ENCODE assay signal across 1 cellular context in genomic region chr10:53010362-53010907, GRCh38.
TF ChIP-seq lines count a peak whose summit lies in the region.

No MANE protein-coding gene starts in this region.

TF ChIP-seq in HepG2, 621 proteins besides CTCF, POLR2A, EP300 and RAD21 (continued from another document):
- TF ChIP-seq ARID5B (CRISPR knock-in tag; IDR thresholded peaks at IDR 0.05) = peak; percentile 66; the same call in 1 of the 2 replicates
- TF ChIP-seq FOXP1 (IDR thresholded peaks at IDR 0.05) = no peak
- TF ChIP-seq FOXP1 (CRISPR knock-in tag; IDR thresholded peaks at IDR 0.05) = 0 out of 2 replicates have a peak, but pooled peaks have one; percentile 10
- TF ChIP-seq ZKSCAN1 (IDR thresholded peaks at IDR 0.05; ENCODE audit: low read length) = peak; percentile 69; the same call in 1 of the 2 replicates
- no peak for TF ChIP-seq RELA (CRISPR knock-in tag; IDR thresholded peaks at IDR 0.05)
- 0 out of 4 replicates have a peak, but pooled peaks of 1 of the 2 experiments have one; percentile 15 for TF ChIP-seq KLF16 (CRISPR knock-in tag; IDR thresholded peaks at IDR 0.05)
- TF ChIP-seq CREM (IDR thresholded peaks at IDR 0.05) = 0 out of 2 replicates have a peak, but pooled peaks have one; percentile 36
- TF ChIP-seq CREM (CRISPR knock-in tag; IDR thresholded peaks at IDR 0.05) = no peak
- no peak for TF ChIP-seq FOXA1 (IDR thresholded peaks at IDR 0.05)
- 0 out of 2 replicates have a peak, but pooled peaks have one; percentile 23 for TF ChIP-seq FOXA1 (CRISPR knock-in tag; IDR thresholded peaks at IDR 0.05)
- peak; percentile 68; the same call in 1 of the 2 replicates for TF ChIP-seq SP5 (CRISPR knock-in tag; IDR thresholded peaks at IDR 0.05; ENCODE audit: borderline replicate concordance, low read depth)
